8 cellular contexts compared by ENCODE assay signal in the genomic region with DNA sequence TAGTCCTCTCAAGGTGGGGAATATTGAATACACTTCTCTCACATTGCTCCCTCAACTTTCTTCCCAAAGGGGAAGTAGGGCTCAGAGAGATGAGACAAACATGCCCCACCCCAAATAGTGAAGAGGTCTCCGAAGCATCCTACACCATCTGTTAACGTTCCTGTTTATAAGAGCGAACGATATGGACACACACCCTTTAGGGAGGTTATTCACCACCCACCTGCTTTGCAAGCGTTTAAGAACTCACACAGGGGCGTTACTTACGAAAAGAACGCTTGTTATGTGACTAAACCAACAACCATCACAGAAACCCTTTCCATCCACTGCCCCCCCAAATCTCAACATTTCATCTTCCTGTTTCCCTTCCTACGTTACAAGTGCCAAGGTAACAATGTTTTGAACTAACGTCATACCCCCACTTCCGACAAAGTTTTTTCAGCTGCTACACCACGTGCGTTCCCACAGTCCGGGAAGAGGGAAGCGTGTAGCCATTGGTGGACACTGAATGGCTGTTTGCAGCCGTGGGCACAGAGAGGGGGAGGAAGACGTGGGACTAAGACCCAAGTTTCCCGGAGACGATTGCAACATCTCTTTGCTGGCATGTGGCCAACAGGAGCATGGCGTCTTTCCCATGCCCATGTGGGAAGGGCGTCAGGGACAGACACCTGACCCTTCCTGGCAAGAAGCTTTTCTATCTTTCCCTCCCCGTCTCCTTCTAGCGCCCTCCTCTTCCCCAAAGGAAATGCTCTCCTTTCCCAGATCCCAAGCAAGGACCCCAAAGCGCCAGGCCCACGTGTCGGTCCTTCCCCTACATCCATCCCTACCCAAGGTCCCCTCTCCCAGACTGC. TPM values are rescaled to one million over a fixed set of nuclear protein-coding genes. Genes with fewer than 3 reads are reported as not detected.
DNase-seq lines count a peak whose midpoint lies in the region; ATAC-seq and TF ChIP-seq lines count a peak whose summit lies in the region.

No MANE protein-coding gene starts in this region.

- peak overlapping the region; percentile 93 for H3K4me3 Mint-ChIP-seq in activated CD4-positive, alpha-beta memory T cell treated with anti-CD3 and anti-CD28 coated beads for 36 hours
- H3K4me3 Mint-ChIP-seq in effector memory CD8-positive, alpha-beta T cell, result peak overlapping the region; percentile 95 to 97

- H3K36me3 ChIP-seq in GM06990 (ENCODE audit: control insufficient read depth, insufficient read depth, low read length), result no peaks in the 10 kb centered on the region

- peak; percentile 66 for DNase-seq in GM06990 (ENCODE audit: extremely low read depth, insufficient read length)
- peak; percentile 35 for DNase-seq in NCI-H524 treated with DMSO at 0.1 percent for 48 hours (lab: John Stamatoyannopoulos, UW)
- DNase-seq in activated CD4-positive, alpha-beta memory T cell treated with anti-CD3 and anti-CD28 coated beads for 36 hours, result peak; percentile 69
- DNase-seq in effector memory CD8-positive, alpha-beta T cell, result peak; percentile 65 to 76 (median 68)
- peak; percentile 91 for DNase-seq in medulla oblongata (ENCODE audit: extremely low spot score)
- DNase-seq in stimulated activated CD8-positive, alpha-beta memory T cell treated with anti-CD3 and anti-CD28 coated beads, Interleukin-12 subunit alpha, Interleukin-12 subunit beta, amount 100 ng/mL, for 4 hours (ENCODE audit: low read depth), result peak; percentile 48

- no peaks in the 10 kb centered on the region for H3K9me3 Mint-ChIP-seq in activated CD4-positive, alpha-beta memory T cell treated with anti-CD3 and anti-CD28 coated beads for 36 hours
- no peaks in the 10 kb centered on the region for H3K9me3 Mint-ChIP-seq in effector memory CD8-positive, alpha-beta T cell

- H3K27me3 ChIP-seq in GM06990 (replicated peaks; ENCODE audit: control insufficient read depth, insufficient read depth, low read length), result no peaks in the 10 kb centered on the region

- CTCF ChIA-PET in activated CD4-positive, alpha-beta memory T cell treated with anti-CD3 and anti-CD28 coated beads for 36 hours (lab: Charles Lee), result no interaction called here

- peak; percentile 17 for ATAC-seq in HG02840 (IDR thresholded peaks at IDR 0.05; ENCODE audit: low FRiP score, unreplicated experiment)
- ATAC-seq in effector memory CD8-positive, alpha-beta T cell (replicated peaks), result peak; percentile 73
- no peak for ATAC-seq in GM21360 (IDR thresholded peaks at IDR 0.05; ENCODE audit: unreplicated experiment)

- H3K36me3 Mint-ChIP-seq in activated CD4-positive, alpha-beta memory T cell treated with anti-CD3 and anti-CD28 coated beads for 36 hours, result peaks cover 8% of the 10 kb centered on the region
- peaks cover 23% of the 10 kb centered on the region for H3K36me3 Mint-ChIP-seq in effector memory CD8-positive, alpha-beta T cell (ENCODE audit: insufficient read depth)

- H3K4me3 ChIP-seq in GM06990 (replicated peaks; ENCODE audit: low read depth, low read length), result peak overlapping the region; percentile 85

- POLR2A ChIA-PET in activated CD4-positive, alpha-beta memory T cell treated with anti-CD3 and anti-CD28 coated beads for 36 hours (lab: Charles Lee), result no interaction called here

- peaks cover 20% of the 10 kb centered on the region for H3K4me1 Mint-ChIP-seq in activated CD4-positive, alpha-beta memory T cell treated with anti-CD3 and anti-CD28 coated beads for 36 hours (ENCODE audit: low read depth)
- H3K4me1 Mint-ChIP-seq in effector memory CD8-positive, alpha-beta T cell (ENCODE audit: low read depth in 2 of 2), result peaks cover 19 to 26% of the 10 kb centered on the region in 2 donors

- peak overlapping the region; percentile 86 for H3K27ac Mint-ChIP-seq in activated CD4-positive, alpha-beta memory T cell treated with anti-CD3 and anti-CD28 coated beads for 36 hours
- H3K27ac Mint-ChIP-seq in effector memory CD8-positive, alpha-beta T cell, result peak overlapping the region; percentile 97

- H3K27me3 Mint-ChIP-seq in activated CD4-positive, alpha-beta memory T cell treated with anti-CD3 and anti-CD28 coated beads for 36 hours, result peaks cover 53% of the 10 kb centered on the region
- H3K27me3 Mint-ChIP-seq in effector memory CD8-positive, alpha-beta T cell, result peaks cover 5 to 37% of the 10 kb centered on the region in 2 donors

- TF ChIP-seq CTCF in GM06990 (IDR thresholded peaks at IDR 0.05; ENCODE audit: insufficient read depth, low read length, poor library complexity, severe bottlenecking), result no peak

- intact Hi-C loops in activated CD4-positive, alpha-beta memory T cell treated with anti-CD3 and anti-CD28 coated beads for 36 hours (cut with micrococcal nuclease), result loop anchor here (1.0 to 2.0 kb wide), 5 partner anchors 21 to 509 kb away; partner anchors contain the start of genes GABARAPL1, MAGOHB and STYK1

RNA-seq across cellular contexts. Expression of gene YBX3, which starts 1.2 kb away (rescaled TPM):
- 10 to 100 TPM; 90.7 to 96.2 TPM for total RNA-seq in activated CD4-positive, alpha-beta memory T cell treated with anti-CD3 and anti-CD28 coated beads for 36 hours

RNA-seq across cellular contexts. Expression of gene STYK1, which starts 48.0 kb away (rescaled TPM):
- total RNA-seq in activated CD4-positive, alpha-beta memory T cell treated with anti-CD3 and anti-CD28 coated beads for 36 hours, result not detected

Comparison
In these comparisons a context has a peak if more than half of its experiments do, and no peak if none do; other contexts are left out.
1. DNase-seq: peak in every context shown above with its lines; median percentile 91 in medulla oblongata; 69 in activated CD4-positive, alpha-beta memory T cell treated with anti-CD3 and anti-CD28 coated beads for 36 hours; 68 in effector memory CD8-positive, alpha-beta T cell; 66 in GM06990; 48 in stimulated activated CD8-positive, alpha-beta memory T cell treated with anti-CD3 and anti-CD28 coated beads, Interleukin-12 subunit alpha, Interleukin-12 subunit beta, amount 100 ng/mL, for 4 hours; 35 in NCI-H524 treated with DMSO at 0.1 percent for 48 hours.